In the genomic region with DNA sequence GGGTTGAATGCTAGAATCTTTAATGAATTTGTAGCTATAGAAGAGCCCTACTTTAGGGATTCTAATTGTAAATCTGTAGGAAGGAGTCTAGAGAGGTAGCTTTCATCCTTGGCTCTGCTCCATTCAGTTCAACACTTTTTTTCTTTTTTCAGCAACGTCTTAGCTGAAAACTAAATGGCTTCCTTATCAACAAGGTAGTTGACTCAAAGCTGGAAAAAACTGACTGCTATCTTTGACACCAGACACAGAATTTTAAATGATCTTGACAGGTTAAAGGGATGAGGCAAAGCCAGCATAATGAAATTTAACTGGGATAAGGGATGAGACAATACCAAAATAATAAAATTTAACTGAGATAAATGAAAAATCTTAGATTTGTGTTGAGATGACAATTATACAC, we compare ENCODE assay signal across 26 cellular contexts.
"Had no signal": no experiment of that assay in that cellular context is flagged by ENCODE, and none has a peak within 500 bp of the region (broad histone marks: within the 10 kb centered on the region; RNA-seq: fewer than 3 reads in every experiment).

No MANE protein-coding gene starts in this region.

- H3K36me3 ChIP-seq: left lung, lower lobe of right lung, pancreas, prostate gland, suprapubic skin, thoracic aorta, tibial artery, upper lobe of right lung had no signal

- H3K27me3 ChIP-seq: left lung, pancreas, suprapubic skin, tibial artery, upper lobe of right lung had no signal

- H3K4me3 ChIP-seq: left lung, lower lobe of right lung, pancreas, prostate gland, skin epidermis, suprapubic skin, thoracic aorta, tibial artery, upper lobe of right lung had no signal

- DNase-seq: hippocampal formation; kidney glomerular epithelial cell; left colon; left lung; lower lobe of right lung; mammary epithelial cell; mesenchymal stem cell; naive thymus-derived CD8-positive, alpha-beta T cell; nucleus accumbens; pancreas; posterior cingulate gyrus; retina; right cardiac atrium; stimulated activated CD4-positive, alpha-beta T cell treated with anti-CD3 and anti-CD28 coated beads, Interleukin-12 subunit alpha, Interleukin-12 subunit beta, amount 100 ng/mL, for 4 hours; stimulated activated CD4-positive, alpha-beta T cell treated with anti-CD3 and anti-CD28 coated beads, Interleukin-15, amount 100 ng/mL, for 24 hours; stimulated activated CD4-positive, alpha-beta T cell treated with anti-CD3 and anti-CD28 coated beads, Interleukin-4, amount 100 ng/mL, for 24 hours; stimulated activated naive CD4-positive, alpha-beta T cell; tibial artery; trophoblast cell; upper lobe of right lung had no signal

- FAIRE-seq: keratinocyte, pancreas, urothelium cell line had no signal

- H3K27ac ChIP-seq: left lung, lower lobe of right lung, pancreas, prostate gland, skin epidermis, suprapubic skin, thoracic aorta, tibial artery, upper lobe of right lung had no signal
